34 cellular contexts compared by ENCODE assay signal in genomic region chr16:61246592-61246991, GRCh38.
"Had no signal": no experiment of that assay in that cellular context is flagged by ENCODE, and none has a peak within 500 bp of the region (broad histone marks: within the 10 kb centered on the region; RNA-seq: fewer than 3 reads in every experiment).

No MANE protein-coding gene starts in this region.

- FAIRE-seq: astrocyte, colon, TTC549 had no signal

- ATAC-seq: activated CD8-positive, alpha-beta T cell treated with anti-CD3 and anti-CD28 coated beads for 36 hours; activated naive CD4-positive, alpha-beta T cell treated with anti-CD3 and anti-CD28 coated beads, Interleukin-2, amount 50 U/mL, for 72 hours; activated T-cell treated with anti-CD3 and anti-CD28 coated beads, Interleukin-2, amount 50 U/mL, for 4 hours; activated T-cell treated with anti-CD3 and anti-CD28 coated beads, Interleukin-2, amount 50 U/mL, for 72 hours; activated T-helper 17 cell treated with anti-CD3 and anti-CD28 coated beads, Interleukin-2, amount 50 U/mL, for 72 hours; body of pancreas had no signal

- H3K4me3 ChIP-seq: adrenal gland, body of pancreas, breast epithelium had no signal

- H3K9me3 ChIP-seq: adrenal gland, body of pancreas, breast epithelium had no signal

- H3K27me3 ChIP-seq: adrenal gland, body of pancreas, brain microvascular endothelial cell, breast epithelium had no signal

- H3K4me1 ChIP-seq: adrenal gland, body of pancreas, breast epithelium had no signal

- H3K27ac ChIP-seq: adrenal gland, body of pancreas, brain microvascular endothelial cell, breast epithelium, VCaP had no signal

- DNase-seq: activated B cell treated with CpG ODN at 0.5 μM for 24 hours; activated CD4-positive, alpha-beta memory T cell treated with anti-CD3 and anti-CD28 coated beads for 36 hours; activated CD4-positive, alpha-beta T cell treated with anti-CD3 and anti-CD28 coated beads for 4 hours; activated CD4-positive, alpha-beta T cell treated with anti-CD3 and anti-CD28 coated beads, Interleukin-2, amount 10 ng/mL, durations not matched to agents 24 days and 14 days; activated CD4-positive, alpha-beta T cell treated with anti-CD3 and anti-CD28 coated beads, Interleukin-2, amount 50 U/mL, for 1 hour; activated CD4-positive, alpha-beta T cell treated with anti-CD3 and anti-CD28 coated beads, Interleukin-2, amount 50 U/mL, for 4 hours; activated CD4-positive, CD25-positive, alpha-beta regulatory T cell treated with anti-CD3 and anti-CD28 coated beads, Interleukin-2, amount 50 U/mL, for 72 hours; activated CD8-positive, alpha-beta memory T cell treated with anti-CD3 and anti-CD28 coated beads, Interleukin-2, amount 50 U/mL, for 4 hours; activated CD8-positive, alpha-beta T cell treated with anti-CD3 and anti-CD28 coated beads for 36 hours; activated effector memory CD4-positive, alpha-beta T cell treated with anti-CD3 and anti-CD28 coated beads, Interleukin-2, amount 50 U/mL, for 16 hours; activated gamma-delta T cell treated with Interleukin-2 at 50 U/mL for 16 hours; activated naive CD4-positive, alpha-beta T cell; activated naive CD4-positive, alpha-beta T cell treated with anti-CD3 and anti-CD28 coated beads for 36 hours; activated naive CD4-positive, alpha-beta T cell treated with anti-CD3 and anti-CD28 coated beads, Interleukin-2, amount 50 U/mL, for 16 hours; activated naive CD8-positive, alpha-beta T cell treated with anti-CD3 and anti-CD28 coated beads for 36 hours; activated T-cell treated with anti-CD3 and anti-CD28 coated beads for 4 hours; activated T-cell treated with anti-CD3 and anti-CD28 coated beads, Interleukin-2, amount 50 U/mL, for 1 hour; activated T-cell treated with anti-CD3 and anti-CD28 coated beads, Interleukin-2, amount 50 U/mL, for 4 hours; activated T-cell treated with anti-CD3 and anti-CD28 coated beads, Interleukin-2, amount 50 U/mL, for 72 hours; adrenal gland; amniotic stem cell; aorta; body of pancreas; brain microvascular endothelial cell; central memory CD4-positive, alpha-beta T cell; T-helper 2 cell; T-helper 9 cell had no signal

- H3K36me3 ChIP-seq: adrenal gland, brain microvascular endothelial cell, breast epithelium had no signal
